ENCODE assay signal across 24 cellular contexts in genomic region chr13:25175026-25175425, GRCh38. TPM values are rescaled to one million over a fixed set of nuclear protein-coding genes. Genes with fewer than 3 reads are reported as not detected.
"Had no signal": no experiment of that assay in that cellular context is flagged by ENCODE, and none has a peak within 500 bp of the region (broad histone marks: within the 10 kb centered on the region; RNA-seq: fewer than 3 reads in every experiment).

No MANE protein-coding gene starts in this region.

- H3K4me3 Mint-ChIP-seq: effector memory CD8-positive, alpha-beta T cell; immature natural killer cell; memory B cell; mesothelial cell of epicardium; natural killer cell had no signal

- DNase-seq: effector memory CD8-positive, alpha-beta T cell; esophagus squamous epithelium; foreskin fibroblast; immature natural killer cell; kidney; left cardiac atrium; left ventricle myocardium inferior; lower lobe of right lung; natural killer cell; sigmoid colon; stimulated activated CD4-positive, alpha-beta T cell treated with anti-CD3 and anti-CD28 coated beads, Interleukin-2, amount 100 ng/mL, for 24 hours; stimulated activated CD4-positive, alpha-beta T cell treated with anti-CD3 and anti-CD28 coated beads, Interleukin-4, amount 100 ng/mL, for 4 hours; stimulated activated naive CD4-positive, alpha-beta T cell treated with Interleukin-2 at 50 U/mL for 16 hours; testis; upper lobe of right lung had no signal

- FAIRE-seq: kidney had no signal

- H3K27ac Mint-ChIP-seq: effector memory CD8-positive, alpha-beta T cell; immature natural killer cell; memory B cell; mesothelial cell of epicardium; natural killer cell had no signal

- H3K4me3 ChIP-seq: esophagus squamous epithelium, left ventricle myocardium inferior, lower lobe of right lung, sigmoid colon, skin epidermis, testis, tibial nerve, upper lobe of right lung, vagina had no signal

- H3K27me3 ChIP-seq: testis had no signal

- ATAC-seq: effector memory CD8-positive, alpha-beta T cell; left cardiac atrium; lower lobe of right lung; natural killer cell; upper lobe of right lung had no signal

- H3K36me3 ChIP-seq: esophagus squamous epithelium, left ventricle myocardium inferior, lower lobe of right lung, sigmoid colon, tibial nerve, upper lobe of right lung, vagina had no signal

- H3K9me3 ChIP-seq: esophagus squamous epithelium, lower lobe of right lung, sigmoid colon, testis, tibial nerve, upper lobe of right lung, vagina had no signal

- H3K9me3 Mint-ChIP-seq: memory B cell, mesothelial cell of epicardium, natural killer cell had no signal

- H3K36me3 Mint-ChIP-seq: mesothelial cell of epicardium had no signal

- H3K27ac ChIP-seq: epithelial cell of prostate, esophagus squamous epithelium, left ventricle myocardium inferior, lower lobe of right lung, sigmoid colon, skin epidermis, testis, tibial nerve, upper lobe of right lung, vagina had no signal

- H3K4me1 ChIP-seq: lower lobe of right lung had no signal

RNA-seq across cellular contexts. Expression of gene AMER2, which starts 2.9 kb away (rescaled TPM):
- total RNA-seq: esophagus squamous epithelium, left cardiac atrium, left ventricle myocardium inferior, lower lobe of right lung, mucosa of gallbladder, myocyte, natural killer cell, pulmonary artery endothelial cell, upper lobe of right lung, vagina had no signal
- polyA plus RNA-seq: immature natural killer cell had no signal
